21 cellular contexts compared by ENCODE assay signal in genomic region chr6:89662659-89663223, GRCh38. TPM values are rescaled to one million over a fixed set of nuclear protein-coding genes. Genes with fewer than 3 reads are reported as not detected.
DNase-seq lines count a peak whose midpoint lies in the region; ATAC-seq, FAIRE-seq and TF ChIP-seq lines count a peak whose summit lies in the region.
"Had no signal": no experiment of that assay in that cellular context is flagged by ENCODE, and none has a peak within 500 bp of the region (broad histone marks: within the 10 kb centered on the region; RNA-seq: fewer than 3 reads in every experiment).

No MANE protein-coding gene starts in this region.

- no peak overlapping the region for H3K4me2 ChIP-seq in HepG2 (ENCODE audit: low read depth, low read length)

- WGBS in HepG2 (ENCODE audit: low lambda C conversion rate): 99% methylated on average over 4 of the region's 4 CpGs
- WGBS in right lobe of liver (ENCODE audit: insufficient coverage, low coverage, low lambda C conversion rate, missing lambda C conversion rate): 93% methylated on average over 4 of the region's 4 CpGs

- CTCF ChIA-PET in HepG2 (lab: Yijun Ruan, JAX; ENCODE audit: low intra/inter-chr PET ratio, low total read pairs): no interaction called here

- FAIRE-seq in HepG2 (lab: Jason Lieb, UNC): no peak
- FAIRE-seq: D721Med, G401.6 had no signal

- no peaks in the 10 kb centered on the region for H4K20me1 ChIP-seq in HepG2 (ENCODE audit: insufficient read depth, low read length)

- no peak for TF ChIP-seq RAD21 in HepG2 (CRISPR knock-in tag; IDR thresholded peaks at IDR 0.05)

- H3K4me3 Mint-ChIP-seq in activated T-helper 1 cell treated with anti-CD3 and anti-CD28 coated beads, Interleukin-12 subunit alpha, Interleukin-12 subunit beta, Interleukin-2, Interleukin-4 antibody, amounts not matched to agents 30 ng/mL and 10 ng/mL and 1 ng/mL, durations not matched to agents 14 hours and 24 hours and 36 hours: no peak overlapping the region
- H3K4me3 Mint-ChIP-seq in memory B cell (no peak overlapping the region), type B pancreatic cell (no peak overlapping the region)
- H3K4me3 Mint-ChIP-seq: B cell; CD4-positive, alpha-beta memory T cell had no signal

- no TSS peak for BruUV-seq in HepG2 (replicated peaks; lab: Mats Ljungman, UMichigan)

- no peaks in the 10 kb centered on the region for H3K9me3 Mint-ChIP-seq in activated T-helper 1 cell treated with anti-CD3 and anti-CD28 coated beads, Interleukin-12 subunit alpha, Interleukin-12 subunit beta, Interleukin-2, Interleukin-4 antibody, amounts not matched to agents 30 ng/mL and 10 ng/mL and 1 ng/mL, durations not matched to agents 14 hours and 24 hours and 36 hours
- no peaks in the 10 kb centered on the region for H3K9me3 Mint-ChIP-seq in memory B cell
- H3K9me3 Mint-ChIP-seq in type B pancreatic cell: peaks cover 4% of the 10 kb centered on the region

- no peak overlapping the region for H2AFZ ChIP-seq in HepG2 (ENCODE audit: low read length)

- H3K36me3 ChIP-seq in HepG2 (replicated peaks in 1 of 2; ENCODE audit: control insufficient read depth in 1 of 2, insufficient read depth in 2 of 2, low read length in 2 of 2): peaks cover 21 to 74% of the 10 kb centered on the region in 2 experiments
- peaks cover 5 to 100% (median 35%) of the 10 kb centered on the region in 4 donors for H3K36me3 ChIP-seq in right lobe of liver

- no peaks in the 10 kb centered on the region for H3K79me2 ChIP-seq in HepG2 (ENCODE audit: insufficient read depth, low read length)

- H3K27ac ChIP-seq in HepG2 (ENCODE audit: extremely low read length, insufficient read depth, low read length): no peak overlapping the region
- H3K27ac ChIP-seq in right lobe of liver: no peak overlapping the region
- H3K27ac ChIP-seq: RWPE1, SJSA1 had no signal

- ATAC-seq in HepG2: no peak
- no peak for ATAC-seq in right lobe of liver
- no peak for ATAC-seq in memory B cell (ENCODE audit: low read depth)
- ATAC-seq: PC-3 had no signal

- no peaks in the 10 kb centered on the region for H3K27me3 Mint-ChIP-seq in activated T-helper 1 cell treated with anti-CD3 and anti-CD28 coated beads, Interleukin-12 subunit alpha, Interleukin-12 subunit beta, Interleukin-2, Interleukin-4 antibody, amounts not matched to agents 30 ng/mL and 10 ng/mL and 1 ng/mL, durations not matched to agents 14 hours and 24 hours and 36 hours (ENCODE audit: insufficient read depth)
- H3K27me3 Mint-ChIP-seq in memory B cell: no peaks in the 10 kb centered on the region
- no peaks in the 10 kb centered on the region for H3K27me3 Mint-ChIP-seq in type B pancreatic cell
- H3K27me3 Mint-ChIP-seq: B cell; CD4-positive, alpha-beta memory T cell had no signal

- H3K4me3 ChIP-seq in HepG2 (replicated peaks in 1 of 3; ENCODE audit: insufficient read depth in 1 of 3, low read depth in 2 of 3, low read length in 3 of 3) (no peak overlapping the region), right lobe of liver (no peak overlapping the region)
- H3K4me3 ChIP-seq: SJSA1 had no signal

- intact Hi-C loops in HepG2 (cut with micrococcal nuclease; ENCODE audit: unreplicated experiment) (no loop called here), right lobe of liver (cut with DNase I) (no loop called here)
- intact Hi-C loops in activated T-helper 1 cell treated with anti-CD3 and anti-CD28 coated beads, Interleukin-12 subunit alpha, Interleukin-12 subunit beta, Interleukin-2, Interleukin-4 antibody, amounts not matched to agents 30 ng/mL and 10 ng/mL and 1 ng/mL, durations not matched to agents 14 hours and 24 hours and 36 hours (cut with micrococcal nuclease): no loop called here

- TF ChIP-seq EP300 in HepG2 (IDR thresholded peaks at IDR 0.05; ENCODE audit: low read depth in 2 of 2, low read length in 2 of 2): no peak
- TF ChIP-seq EP300 in HepG2 (CRISPR knock-in tag; IDR thresholded peaks at IDR 0.05; ENCODE audit: borderline replicate concordance): no peak

- no peak overlapping the region for H3K9ac ChIP-seq in HepG2 (ENCODE audit: insufficient read depth, low read depth, low read length)

- no peak for TF ChIP-seq POLR2A in HepG2 (IDR thresholded peaks at IDR 0.05; ENCODE audit: insufficient read depth in 1 of 2, low read depth in 2 of 2, low read length in 2 of 2)
- TF ChIP-seq POLR2A in right lobe of liver (IDR thresholded peaks at IDR 0.05): no peak

- in situ Hi-C loops in HepG2 (cut with HindIII; ENCODE audit: extremely low pct_ligation_motif_present, low pct_unique_long_range_greater_than_20kb): no loop called here

- no peak for TF ChIP-seq CTCF in HepG2 (CRISPR knock-in tag; IDR thresholded peaks at IDR 0.05)
- no peak for TF ChIP-seq CTCF in right lobe of liver (IDR thresholded peaks at IDR 0.05)
- no peak for TF ChIP-seq CTCF in type B pancreatic cell (conservative IDR thresholded peaks at IDR 0.05)

- POLR2A ChIA-PET in HepG2 (lab: Yijun Ruan, JAX): no interaction called here

- no peak for DNase-seq in HepG2 (ENCODE audit: low spot score)
- no peak for DNase-seq in right lobe of liver
- no peak for DNase-seq in activated T-helper 1 cell treated with anti-CD3 and anti-CD28 coated beads, Interleukin-12 subunit alpha, Interleukin-12 subunit beta, Interleukin-2, Interleukin-4 antibody, amounts not matched to agents 30 ng/mL and 10 ng/mL and 1 ng/mL, durations not matched to agents 14 hours and 24 hours and 36 hours (ENCODE audit: low spot score)
- no peak for DNase-seq in memory B cell (ENCODE audit: low spot score in 2 of 2)
- no peak for DNase-seq in type B pancreatic cell (ENCODE audit: extremely low spot score, unreplicated experiment)
- no peak for DNase-seq in stimulated activated CD4-positive, alpha-beta T cell treated with anti-CD3 and anti-CD28 coated beads, Interleukin-4, amount 100 ng/mL, for 1 hour
- no peak for DNase-seq in AG08395 (ENCODE audit: low spot score)
- DNase-seq: CD4-positive, alpha-beta memory T cell; DMS79 treated with DMSO at 0.1 percent for 48 hours; HCEC 1CT; KG1; NCI-H1436 treated with DMSO at 0.1 percent for 48 hours; NCI-H2081; NCI-H510A; NCI-H774; PC-3 had no signal

- H3K36me3 Mint-ChIP-seq in activated T-helper 1 cell treated with anti-CD3 and anti-CD28 coated beads, Interleukin-12 subunit alpha, Interleukin-12 subunit beta, Interleukin-2, Interleukin-4 antibody, amounts not matched to agents 30 ng/mL and 10 ng/mL and 1 ng/mL, durations not matched to agents 14 hours and 24 hours and 36 hours (ENCODE audit: low read depth): peaks cover 44% of the 10 kb centered on the region
- H3K36me3 Mint-ChIP-seq in memory B cell (peaks cover 30% of the 10 kb centered on the region), type B pancreatic cell (peaks cover 26% of the 10 kb centered on the region)

- peaks cover 6% of the 10 kb centered on the region for H3K4me1 Mint-ChIP-seq in activated T-helper 1 cell treated with anti-CD3 and anti-CD28 coated beads, Interleukin-12 subunit alpha, Interleukin-12 subunit beta, Interleukin-2, Interleukin-4 antibody, amounts not matched to agents 30 ng/mL and 10 ng/mL and 1 ng/mL, durations not matched to agents 14 hours and 24 hours and 36 hours (ENCODE audit: low read depth)
- H3K4me1 Mint-ChIP-seq in memory B cell: no peaks in the 10 kb centered on the region
- H3K4me1 Mint-ChIP-seq in type B pancreatic cell (ENCODE audit: unreplicated experiment): no peaks in the 10 kb centered on the region
- H3K4me1 Mint-ChIP-seq: B cell; CD4-positive, alpha-beta memory T cell had no signal

- peak overlapping the region; percentile 9 for H3K27ac Mint-ChIP-seq in activated T-helper 1 cell treated with anti-CD3 and anti-CD28 coated beads, Interleukin-12 subunit alpha, Interleukin-12 subunit beta, Interleukin-2, Interleukin-4 antibody, amounts not matched to agents 30 ng/mL and 10 ng/mL and 1 ng/mL, durations not matched to agents 14 hours and 24 hours and 36 hours
- H3K27ac Mint-ChIP-seq in memory B cell: peak overlapping the region; percentile 43
- peak overlapping the region; percentile 57 for H3K27ac Mint-ChIP-seq in type B pancreatic cell
- H3K27ac Mint-ChIP-seq: B cell had no signal

- no peaks in the 10 kb centered on the region for H3K27me3 ChIP-seq in HepG2 (ENCODE audit: control insufficient read depth in 1 of 2, insufficient read depth in 2 of 2, low read length in 2 of 2)
- no peaks in the 10 kb centered on the region for H3K27me3 ChIP-seq in right lobe of liver
- H3K27me3 ChIP-seq: SJSA1 had no signal

- H3K4me1 ChIP-seq in HepG2 (ENCODE audit: insufficient read depth, low read length) (no peaks in the 10 kb centered on the region), right lobe of liver (no peaks in the 10 kb centered on the region)
- H3K4me1 ChIP-seq: SJSA1 had no signal

- H3K9me3 ChIP-seq in HepG2 (ENCODE audit: low read length) (no peaks in the 10 kb centered on the region), right lobe of liver (no peaks in the 10 kb centered on the region)
- H3K9me3 ChIP-seq: SJSA1 had no signal

RNA-seq across cellular contexts. Expression of gene LYRM2, which starts 24.2 kb away (rescaled TPM):
- total RNA-seq in HepG2 (2016; rRNA removed; fragmentation: Illumina TruSeq; extraction: Trizol) (32.6 and 49.5 TPM in 2 replicates), right lobe of liver (10 to 100 TPM; 10.8 to 16.3 (median 12.8) TPM), type B pancreatic cell (ENCODE audit: low replicate concordance) (32.9 and 37.7 TPM in 2 replicates)
- total RNA-seq in HepG2 (2016; cell fraction: cytosol; rRNA removed; fragmentation: Illumina TruSeq; extraction: Trizol; ENCODE audit: low read depth): 4.4 and 4.6 TPM in 2 replicates
- 36.8 and 55.7 TPM in 2 replicates for total RNA-seq in HepG2 (2016; cell fraction: insoluble cytoplasmic fraction; rRNA removed; fragmentation: Illumina TruSeq; extraction: Trizol)
- 13.9 and 16.0 TPM in 2 replicates for total RNA-seq in HepG2 (2016; cell fraction: membrane; rRNA removed; fragmentation: Illumina TruSeq; extraction: Trizol)
- total RNA-seq in HepG2 (2016; cell fraction: nucleus; rRNA removed; fragmentation: Illumina TruSeq; extraction: Trizol): 12.6 and 14.8 TPM in 2 replicates
- polyA plus RNA-seq in HepG2 (2011; rRNA removed): 13.8 and 17.8 TPM in 2 replicates
- polyA plus RNA-seq in HepG2 (2011; cell fraction: cytosol; rRNA removed): 6.0 and 13.6 TPM in 2 replicates
- 1.4 and 3.4 TPM in 2 replicates for polyA plus RNA-seq in HepG2 (2011; cell fraction: nucleus; rRNA removed)
- 16.6 and 20.8 TPM in 2 replicates for polyA plus RNA-seq in HepG2 (2012)
- 5.1 and 6.1 TPM in 2 replicates for polyA plus RNA-seq in HepG2 (2016; cell fraction: cytosol; fragmentation: Illumina TruSeq; extraction: Trizol; ENCODE audit: low read depth)
- 42.1 and 46.1 TPM in 2 replicates for polyA plus RNA-seq in HepG2 (2016; cell fraction: insoluble cytoplasmic fraction; fragmentation: Illumina TruSeq; extraction: Trizol; ENCODE audit: low read depth)
- polyA plus RNA-seq in HepG2 (2016; cell fraction: membrane; fragmentation: Illumina TruSeq; extraction: Trizol; ENCODE audit: low read depth): 11.1 and 12.2 TPM in 2 replicates
- polyA plus RNA-seq in HepG2 (2016; cell fraction: nucleus; fragmentation: Illumina TruSeq; extraction: Trizol; ENCODE audit: insufficient read depth, low read depth): 20.0 and 21.2 TPM in 2 replicates
- 2.4 and 4.3 TPM in 2 replicates for polyA minus RNA-seq in HepG2 (2011; rRNA and poly(A)+ RNA removed; ENCODE audit: low replicate concordance)
- 8.7 and 10.6 TPM in 2 replicates for polyA minus RNA-seq in HepG2 (2011; cell fraction: cytosol; rRNA and poly(A)+ RNA removed)
- polyA minus RNA-seq in HepG2 (2011; cell fraction: nucleus; rRNA and poly(A)+ RNA removed): 9.5 and 12.7 TPM in 2 replicates
- 32.8 and 34.7 TPM in 2 replicates for total RNA-seq in activated T-helper 1 cell treated with anti-CD3 and anti-CD28 coated beads, Interleukin-12 subunit alpha, Interleukin-12 subunit beta, Interleukin-2, Interleukin-4 antibody, amounts not matched to agents 30 ng/mL and 10 ng/mL and 1 ng/mL, durations not matched to agents 14 hours and 24 hours and 36 hours
